Comparison of ENCODE assay signal across 8 cellular contexts in the genomic region with DNA sequence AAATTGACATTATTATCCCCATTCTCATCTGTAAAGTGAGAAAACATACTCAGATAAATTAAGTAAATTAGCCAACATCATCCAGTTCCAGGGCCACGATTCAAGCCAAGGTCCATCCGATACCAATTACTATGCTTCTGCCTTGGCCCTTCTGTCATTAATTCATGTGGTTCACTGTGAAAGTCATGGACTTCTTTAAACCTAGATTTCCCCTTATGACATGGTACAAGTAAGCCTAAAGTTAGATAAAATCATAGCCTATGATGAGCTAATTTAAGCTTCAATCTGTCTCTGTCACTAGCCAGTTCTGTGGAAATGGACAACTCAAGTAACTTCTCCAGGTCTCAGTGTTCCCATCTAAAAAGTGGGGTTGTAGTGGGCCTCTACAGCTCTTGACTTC.
DNase-seq lines count a peak whose midpoint lies in the region; ATAC-seq, FAIRE-seq and TF ChIP-seq lines count a peak whose summit lies in the region.

No MANE protein-coding gene starts in this region.

- peak overlapping the region; percentile 70 for H3K4me3 Mint-ChIP-seq in stimulated activated naive CD8-positive, alpha-beta T cell treated with anti-CD3 and anti-CD28 coated beads, Interleukin-15, Interleukin-2, amounts not matched to agents 100 ng/mL and 50 ng/mL, for 24 hours
- H3K4me3 Mint-ChIP-seq in naive B cell, result peak overlapping the region in 5 of 8 donors; percentile 10 to 97 (median 78)

- H3K4me1 Mint-ChIP-seq in stimulated activated naive CD8-positive, alpha-beta T cell treated with anti-CD3 and anti-CD28 coated beads, Interleukin-15, Interleukin-2, amounts not matched to agents 100 ng/mL and 50 ng/mL, for 24 hours (ENCODE audit: low read depth), result peaks cover 70% of the 10 kb centered on the region
- peaks cover 63 to 86% (median 78%) of the 10 kb centered on the region in 3 donors for H3K4me1 Mint-ChIP-seq in naive B cell

- in situ Hi-C loops in HAP-1 (cut with MboI; ENCODE audit: low sequenced_read_pairs), result no loop called here

- H3K36me3 Mint-ChIP-seq in stimulated activated naive CD8-positive, alpha-beta T cell treated with anti-CD3 and anti-CD28 coated beads, Interleukin-15, Interleukin-2, amounts not matched to agents 100 ng/mL and 50 ng/mL, for 24 hours (ENCODE audit: low read depth), result no peaks in the 10 kb centered on the region
- no peaks in the 10 kb centered on the region for H3K36me3 Mint-ChIP-seq in naive B cell

- FAIRE-seq in bronchial epithelial cell (lab: Jason Lieb, UNC), result no peak

- DNase-seq in stimulated activated naive CD8-positive, alpha-beta T cell treated with anti-CD3 and anti-CD28 coated beads, Interleukin-15, Interleukin-2, amounts not matched to agents 100 U/mL and 50 U/mL, for 24 hours, result no peak
- DNase-seq in bronchial epithelial cell (ENCODE audit: low read depth) (no peak), naive B cell (no peak), NCI-H82 treated with DMSO at 0.1 percent for 48 hours (lab: John Stamatoyannopoulos, UW; ENCODE audit: unreplicated experiment) (no peak), HAP-1 (ENCODE audit: low spot score in 2 of 2) (no peak), NCI-H69 (lab: John Stamatoyannopoulos, UW) (no peak), MG63 (no peak)

- H3K36me3 ChIP-seq in bronchial epithelial cell (ENCODE audit: control insufficient read depth, insufficient read depth, low read length) (peaks cover under 1% of the 10 kb centered on the region), HAP-1 (replicated peaks) (no peaks in the 10 kb centered on the region), MG63 (no peaks in the 10 kb centered on the region)

- peak overlapping the region; percentile 93 for H3K27ac Mint-ChIP-seq in stimulated activated naive CD8-positive, alpha-beta T cell treated with anti-CD3 and anti-CD28 coated beads, Interleukin-15, Interleukin-2, amounts not matched to agents 100 ng/mL and 50 ng/mL, for 24 hours
- H3K27ac Mint-ChIP-seq in naive B cell, result peak overlapping the region; percentile 70 to 100 (median 100)

- H3K9me3 ChIP-seq in HAP-1 (no peaks in the 10 kb centered on the region), MG63 (no peaks in the 10 kb centered on the region)

- H3K27me3 ChIP-seq in bronchial epithelial cell (ENCODE audit: control insufficient read depth, insufficient read depth, low read length) (no peaks in the 10 kb centered on the region), HAP-1 (ENCODE audit: low read depth) (no peaks in the 10 kb centered on the region), MG63 (no peaks in the 10 kb centered on the region)

- H3K27me3 Mint-ChIP-seq in stimulated activated naive CD8-positive, alpha-beta T cell treated with anti-CD3 and anti-CD28 coated beads, Interleukin-15, Interleukin-2, amounts not matched to agents 100 ng/mL and 50 ng/mL, for 24 hours, result peaks cover 20% of the 10 kb centered on the region
- no peaks in the 10 kb centered on the region for H3K27me3 Mint-ChIP-seq in naive B cell

- H3K9me3 Mint-ChIP-seq in stimulated activated naive CD8-positive, alpha-beta T cell treated with anti-CD3 and anti-CD28 coated beads, Interleukin-15, Interleukin-2, amounts not matched to agents 100 ng/mL and 50 ng/mL, for 24 hours, result no peaks in the 10 kb centered on the region
- peaks cover 0 to 3% (median 0%) of the 10 kb centered on the region in 7 donors for H3K9me3 Mint-ChIP-seq in naive B cell

- no peak for TF ChIP-seq CTCF in bronchial epithelial cell (IDR thresholded peaks at IDR 0.05; ENCODE audit: insufficient read depth, low read length, severe bottlenecking)

- no peaks in the 10 kb centered on the region for H3K4me1 ChIP-seq in HAP-1

- ATAC-seq in stimulated activated naive CD8-positive, alpha-beta T cell treated with anti-CD3 and anti-CD28 coated beads, Interleukin-15, Interleukin-2, amounts not matched to agents 100 U/mL and 50 U/mL, for 24 hours, result no peak
- ATAC-seq in naive B cell (ENCODE audit: low read depth in 2 of 2), result no peak

- H3K4me3 ChIP-seq in bronchial epithelial cell (ENCODE audit: low read depth, low read length), result peak overlapping the region; percentile 17
- no peak overlapping the region for H3K4me3 ChIP-seq in HAP-1
- H3K4me3 ChIP-seq in MG63, result no peak overlapping the region; the same call in 1 of the 2 replicates
